Comparison of ENCODE assay signal across 25 cellular contexts in the genomic region with DNA sequence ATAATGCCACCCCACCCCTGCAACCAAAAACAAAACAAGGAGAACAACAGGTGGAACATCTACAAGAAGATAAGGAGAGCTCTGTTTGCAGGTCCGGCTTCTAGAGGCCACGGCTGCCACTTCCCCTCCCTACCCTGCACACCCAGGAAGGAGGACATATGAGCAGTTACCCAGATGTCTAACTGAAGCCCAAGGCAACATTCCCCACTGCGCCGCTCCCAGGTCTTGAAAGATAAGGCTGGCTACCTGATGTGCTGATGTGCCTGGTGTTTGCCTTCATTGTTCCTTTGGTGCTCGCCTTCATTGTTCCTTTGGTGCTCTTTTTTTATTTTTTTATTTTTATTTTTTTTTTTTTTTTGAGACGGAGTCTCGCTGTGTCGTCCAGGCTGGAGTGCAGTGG.
"Had no signal": no experiment of that assay in that cellular context is flagged by ENCODE, and none has a peak within 500 bp of the region (broad histone marks: within the 10 kb centered on the region; RNA-seq: fewer than 3 reads in every experiment).

No MANE protein-coding gene starts in this region.

- H3K9me3 ChIP-seq: ovary, psoas muscle, right lobe of liver, sigmoid colon, stomach, thoracic aorta, thyroid gland, tibial nerve, upper lobe of right lung, uterus had no signal

- H3K4me3 ChIP-seq: ovary, psoas muscle, right lobe of liver, sigmoid colon, stomach, thoracic aorta, thyroid gland, tibial nerve, upper lobe of right lung, uterus had no signal

- H3K27me3 ChIP-seq: ovary, right lobe of liver, sigmoid colon, stomach, thyroid gland, tibial nerve, upper lobe of right lung, uterus had no signal

- H3K36me3 ChIP-seq: ovary, right lobe of liver, sigmoid colon, stomach, thoracic aorta, thyroid gland, tibial nerve, upper lobe of right lung, uterus had no signal

- ATAC-seq: naive thymus-derived CD8-positive, alpha-beta T cell; natural killer cell treated with Interleukin-12 subunit alpha and Interleukin-12 subunit beta and Interleukin-15 and Interleukin-18, amount 100 ng/mL, for 72 hours; psoas muscle; right cardiac atrium; right lobe of liver; stimulated activated effector memory CD8-positive, alpha-beta T cell treated with anti-CD3 and anti-CD28 coated beads, Interleukin-12 subunit alpha, Interleukin-12 subunit beta, amount 100 ng/mL, for 72 hours; stimulated activated naive B cell treated with anti-CD40 and anti-IgM and Interleukin-4, amounts not matched to agents 10 μg/mL and 1 μg/mL and 100 μg/mL, for 72 hours; upper lobe of right lung had no signal

- H3K4me1 ChIP-seq: parathyroid adenoma, psoas muscle, right lobe of liver, sigmoid colon, stomach, thyroid gland, tibial nerve, upper lobe of right lung, uterus had no signal

- H3K27ac ChIP-seq: ovary, parathyroid adenoma, psoas muscle, right lobe of liver, sigmoid colon, stomach, thoracic aorta, thyroid gland, tibial nerve, upper lobe of right lung, uterus had no signal

- DNase-seq: naive thymus-derived CD8-positive, alpha-beta T cell; nephron progenitor cell; occipital lobe; ovary; posterior cingulate gyrus; psoas muscle; right cardiac atrium; right lobe of liver; sigmoid colon; small intestine; stimulated activated CD4-positive, alpha-beta T cell treated with anti-CD3 and anti-CD28 coated beads, Interleukin-15, amount 100 ng/mL, for 24 hours; stimulated activated CD4-positive, alpha-beta T cell treated with anti-CD3 and anti-CD28 coated beads, Interleukin-2, amount 100 ng/mL, for 24 hours; stimulated activated CD4-positive, alpha-beta T cell treated with anti-CD3 and anti-CD28 coated beads, Interleukin-2, amount 100 ng/mL, for 48 hours; stimulated activated CD4-positive, alpha-beta T cell treated with anti-CD3 and anti-CD28 coated beads, Interleukin-4, amount 100 ng/mL, for 24 hours; stimulated activated naive B cell treated with anti-CD40 and anti-IgM and Interleukin-4, amounts not matched to agents 10 μg/mL and 1 μg/mL and 100 μg/mL, for 72 hours; stimulated activated naive CD4-positive, alpha-beta T cell treated with Interleukin-2 at 50 U/mL for 16 hours; stomach; thyroid gland; upper lobe of right lung; uterus had no signal
